ENCODE assay signal across 8 cellular contexts in genomic region chr10:116796910-116797513, GRCh38. TPM values are rescaled to one million over a fixed set of nuclear protein-coding genes. Genes with fewer than 3 reads are reported as not detected.
A peak's percentile ranks its signal among the peaks of the same experiment; 100 is the strongest.
DNase-seq lines count a peak whose midpoint lies in the region; ATAC-seq and TF ChIP-seq lines count a peak whose summit lies in the region.

No MANE protein-coding gene starts in this region.

- WGBS in psoas muscle, 3 donors = 27 to 31% (median 30%) methylated on average over 9 of the region's 9 CpGs

- no peaks in the 10 kb centered on the region for H3K79me2 ChIP-seq in Loucy (ENCODE audit: insufficient read depth, low read length)

- H3K27ac ChIP-seq in SK-N-MC (no peak overlapping the region), psoas muscle (no peak overlapping the region)

- no peaks in the 10 kb centered on the region for H3K36me3 Mint-ChIP-seq in glutamatergic neuron (ENCODE audit: unreplicated experiment)

- H3K27me3 Mint-ChIP-seq in glutamatergic neuron (ENCODE audit: unreplicated experiment) = peaks cover 5% of the 10 kb centered on the region

- H3K27ac Mint-ChIP-seq in glutamatergic neuron (ENCODE audit: unreplicated experiment) = no peak overlapping the region

- H3K27me3 ChIP-seq in Loucy (ENCODE audit: insufficient read depth, low read length, poor library complexity, severe bottlenecking) (no peaks in the 10 kb centered on the region), psoas muscle (ENCODE audit: insufficient read depth in 3 of 3, low read length in 2 of 3) (peaks cover 0 to 6% (median 0%) of the 10 kb centered on the region in 3 donors)

- H3K4me2 ChIP-seq in Loucy (ENCODE audit: low read depth, low read length, poor library complexity, severe bottlenecking) = no peak overlapping the region

- H3K4me1 Mint-ChIP-seq in glutamatergic neuron (ENCODE audit: low read depth, unreplicated experiment) = peaks cover 8% of the 10 kb centered on the region

- H4K20me1 ChIP-seq in Loucy (ENCODE audit: insufficient read depth, low read length, poor library complexity, severe bottlenecking) = no peaks in the 10 kb centered on the region

- no peaks in the 10 kb centered on the region for H3K9me2 ChIP-seq in Loucy (replicated peaks; ENCODE audit: low read depth, low read length)

- intact Hi-C loops in psoas muscle (cut with DNase I) = loop anchor here (1.0 to 2.0 kb wide), 2 partner anchors 377 to 378 kb away; no protein-coding TSS in a partner anchor

- H2AFZ ChIP-seq in Loucy (ENCODE audit: low read length) = no peak overlapping the region

- no peaks in the 10 kb centered on the region for H3F3A ChIP-seq in Loucy (ENCODE audit: low read depth)

- H3K9me3 ChIP-seq in Loucy (ENCODE audit: insufficient read depth, low read depth, low read length) (no peaks in the 10 kb centered on the region), SK-N-MC (ENCODE audit: low read depth, low read length) (no peaks in the 10 kb centered on the region), psoas muscle (no peaks in the 10 kb centered on the region)

- ATAC-seq in GM21825 (IDR thresholded peaks at IDR 0.05; ENCODE audit: unreplicated experiment) (peak; percentile 85), psoas muscle (peak; percentile 49 to 63 (median 58)), HG03460 (IDR thresholded peaks at IDR 0.05; ENCODE audit: unreplicated experiment) (no peak)

- H3K9me3 Mint-ChIP-seq in glutamatergic neuron (ENCODE audit: unreplicated experiment) = peaks cover 5% of the 10 kb centered on the region

- H3K9ac ChIP-seq in Loucy (ENCODE audit: low read depth, low read length, poor library complexity, severe bottlenecking) (no peak overlapping the region), SK-N-MC (ENCODE audit: insufficient read length) (no peak overlapping the region)

- H3K4me3 ChIP-seq in Loucy (ENCODE audit: low read length, poor library complexity, severe bottlenecking) (no peak overlapping the region), SK-N-MC (no peak overlapping the region), psoas muscle (no peak overlapping the region)

- DNase-seq in ELF-1 (ENCODE audit: low read depth, low spot score) (peak; percentile 83), SK-N-MC (ENCODE audit: low read depth, low spot score) (peak; percentile 40), glutamatergic neuron (peak; percentile 91), psoas muscle (peak; percentile 65 to 76)
- DNase-seq in activated naive CD4-positive, alpha-beta T cell treated with Interleukin-2 at 50 U/mL for 16 hours = peak; percentile 61

- TF ChIP-seq CTCF in Loucy (conservative IDR thresholded peaks at IDR 0.05; ENCODE audit: low read length) (peak; percentile 99), glutamatergic neuron (IDR thresholded peaks at IDR 0.05; ENCODE audit: partially characterized antibody, unreplicated experiment) (peak; percentile 94), psoas muscle (IDR thresholded peaks at IDR 0.05) (peak; percentile 74)

- no peak overlapping the region for H3K4me3 Mint-ChIP-seq in glutamatergic neuron (ENCODE audit: unreplicated experiment)

- no peaks in the 10 kb centered on the region for H3K36me3 ChIP-seq in Loucy (ENCODE audit: insufficient read depth, low read length)
- H3K36me3 ChIP-seq in SK-N-MC (ENCODE audit: insufficient read depth, low read length) = no peaks in the 10 kb centered on the region
- no peaks in the 10 kb centered on the region for H3K36me3 ChIP-seq in psoas muscle (ENCODE audit: insufficient read depth in 1 of 2, low read depth in 1 of 2)

- no peaks in the 10 kb centered on the region for H3K4me1 ChIP-seq in Loucy (ENCODE audit: insufficient read depth, low read length, poor library complexity, severe bottlenecking)
- H3K4me1 ChIP-seq in psoas muscle = no peaks in the 10 kb centered on the region

RNA-seq across cellular contexts. Expression of gene ENO4, which starts 52.3 kb away (rescaled TPM):
- total RNA-seq in glutamatergic neuron (ENCODE audit: unreplicated experiment) (1.3 TPM), psoas muscle (not detected)
- not detected for polyA plus RNA-seq in psoas muscle

RNA-seq across cellular contexts. Expression of gene HSPA12A, which starts 54.6 kb away (rescaled TPM):
- 75.0 TPM for total RNA-seq in glutamatergic neuron (ENCODE audit: unreplicated experiment)
- total RNA-seq in psoas muscle = 10 to 100 TPM in 1 of 4 donors, 1 to 10 TPM in 3; 7.0 to 11.4 (median 8.9) TPM
- 1 to 10 TPM; 2.6 to 6.9 (median 3.8) TPM for polyA plus RNA-seq in psoas muscle

Comparison
In these comparisons a context has a peak if more than half of its experiments do, and no peak if none do; other contexts are left out.
1. DNase-seq: peak in every context shown above with its lines; median percentile 91 in glutamatergic neuron; 83 in ELF-1; 70 in psoas muscle; 61 in activated naive CD4-positive, alpha-beta T cell treated with Interleukin-2 at 50 U/mL for 16 hours; 40 in SK-N-MC.